Comparison of ENCODE assay signal across 17 cellular contexts in the genomic region with DNA sequence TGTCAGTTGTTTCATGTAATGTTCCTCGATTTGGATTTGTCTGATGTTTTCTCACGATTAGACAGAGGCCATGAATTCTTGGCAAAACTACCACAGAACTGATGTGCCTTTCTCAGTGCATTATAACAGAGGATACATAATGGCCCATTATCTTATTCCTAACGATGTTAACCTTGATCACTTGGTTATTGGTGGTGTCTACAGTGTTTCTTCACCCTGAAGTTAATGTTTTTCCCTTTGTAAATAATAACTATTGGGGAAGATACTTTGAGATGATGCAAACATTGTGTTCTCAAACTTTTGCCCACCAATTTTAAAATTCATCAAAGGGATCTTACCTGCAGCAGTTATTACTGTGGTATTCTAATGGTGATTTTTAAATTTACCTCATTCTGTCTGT. TPM values are rescaled to one million over a fixed set of nuclear protein-coding genes. Genes with fewer than 3 reads are reported as not detected.
DNase-seq lines count a peak whose midpoint lies in the region; ATAC-seq and TF ChIP-seq lines count a peak whose summit lies in the region.
"Had no signal": no experiment of that assay in that cellular context is flagged by ENCODE, and none has a peak within 500 bp of the region (broad histone marks: within the 10 kb centered on the region; RNA-seq: fewer than 3 reads in every experiment).

No MANE protein-coding gene starts in this region.

- H3K4me1 ChIP-seq in adrenal gland (replicated peaks in 1 of 2): peaks cover 15 to 32% of the 10 kb centered on the region in 2 donors

- peak overlapping the region; percentile 29 for H3K27ac Mint-ChIP-seq in activated naive CD8-positive, alpha-beta T cell
- no peak overlapping the region for H3K27ac Mint-ChIP-seq in activated naive CD8-positive, alpha-beta T cell treated with anti-CD3 and anti-CD28 coated beads, Interleukin-2, amount 50 U/mL, for 24 hours
- peak overlapping the region; percentile 6 for H3K27ac Mint-ChIP-seq in T-helper 17 cell
- peak overlapping the region; percentile 22 for H3K27ac Mint-ChIP-seq in chondrocyte (ENCODE audit: unreplicated experiment)
- peak overlapping the region; percentile 7 for H3K27ac Mint-ChIP-seq in mesothelial cell of epicardium
- no peak overlapping the region for H3K27ac Mint-ChIP-seq in activated CD4-positive, alpha-beta T cell treated with anti-CD3 and anti-CD28 coated beads, Interleukin-2, amount 10 ng/mL, durations not matched to agents 7 days and 5 days
- H3K27ac Mint-ChIP-seq: CD4-positive, CD25-positive, alpha-beta regulatory T cell; GM23338 had no signal

- no peaks in the 10 kb centered on the region for H3K27me3 Mint-ChIP-seq in activated naive CD8-positive, alpha-beta T cell
- H3K27me3 Mint-ChIP-seq in activated naive CD8-positive, alpha-beta T cell treated with anti-CD3 and anti-CD28 coated beads, Interleukin-2, amount 50 U/mL, for 24 hours: no peaks in the 10 kb centered on the region
- H3K27me3 Mint-ChIP-seq in T-helper 17 cell (no peaks in the 10 kb centered on the region), chondrocyte (ENCODE audit: low read depth) (no peaks in the 10 kb centered on the region), mesothelial cell of epicardium (ENCODE audit: low read depth) (no peaks in the 10 kb centered on the region)
- H3K27me3 Mint-ChIP-seq in activated CD4-positive, alpha-beta T cell treated with anti-CD3 and anti-CD28 coated beads, Interleukin-2, amount 10 ng/mL, durations not matched to agents 7 days and 5 days: no peaks in the 10 kb centered on the region
- H3K27me3 Mint-ChIP-seq: CD4-positive, CD25-positive, alpha-beta regulatory T cell had no signal

- no peaks in the 10 kb centered on the region for H3K9me3 Mint-ChIP-seq in activated naive CD8-positive, alpha-beta T cell (ENCODE audit: low read depth)
- no peaks in the 10 kb centered on the region for H3K9me3 Mint-ChIP-seq in activated naive CD8-positive, alpha-beta T cell treated with anti-CD3 and anti-CD28 coated beads, Interleukin-2, amount 50 U/mL, for 24 hours
- no peaks in the 10 kb centered on the region for H3K9me3 Mint-ChIP-seq in chondrocyte (ENCODE audit: low read depth)
- H3K9me3 Mint-ChIP-seq in mesothelial cell of epicardium: no peaks in the 10 kb centered on the region
- H3K9me3 Mint-ChIP-seq in activated CD4-positive, alpha-beta T cell treated with anti-CD3 and anti-CD28 coated beads, Interleukin-2, amount 10 ng/mL, durations not matched to agents 7 days and 5 days: no peaks in the 10 kb centered on the region
- H3K9me3 Mint-ChIP-seq: CD4-positive, CD25-positive, alpha-beta regulatory T cell; GM23338 had no signal

- H3K36me3 Mint-ChIP-seq in activated naive CD8-positive, alpha-beta T cell: peaks cover 7% of the 10 kb centered on the region
- peaks cover 4% of the 10 kb centered on the region for H3K36me3 Mint-ChIP-seq in activated naive CD8-positive, alpha-beta T cell treated with anti-CD3 and anti-CD28 coated beads, Interleukin-2, amount 50 U/mL, for 24 hours (ENCODE audit: low read depth)
- H3K36me3 Mint-ChIP-seq in T-helper 17 cell (ENCODE audit: low read depth) (no peaks in the 10 kb centered on the region), chondrocyte (ENCODE audit: low read depth) (no peaks in the 10 kb centered on the region), mesothelial cell of epicardium (peaks cover 7% of the 10 kb centered on the region)
- H3K36me3 Mint-ChIP-seq in activated CD4-positive, alpha-beta T cell treated with anti-CD3 and anti-CD28 coated beads, Interleukin-2, amount 10 ng/mL, durations not matched to agents 7 days and 5 days (ENCODE audit: low read depth): peaks cover 15% of the 10 kb centered on the region

- CTCF ChIA-PET in activated CD4-positive, alpha-beta T cell treated with anti-CD3 and anti-CD28 coated beads, Interleukin-2, amount 10 ng/mL, durations not matched to agents 7 days and 5 days (lab: Charles Lee): interaction anchor here (0.6 kb wide), 1 partner anchor 15 kb away, joined by 5 read pairs; no protein-coding TSS in a partner anchor

- no peak for DNase-seq in activated naive CD8-positive, alpha-beta T cell treated with anti-CD3 and anti-CD28 coated beads, Interleukin-2, amount 50 U/mL, for 24 hours
- DNase-seq in T-helper 17 cell (no peak), chondrocyte (ENCODE audit: low spot score) (no peak), mesothelial cell of epicardium (ENCODE audit: low spot score in 2 of 2, unreplicated experiment in 2 of 2) (no peak), ureter (ENCODE audit: low spot score) (no peak), adrenal gland (no peak)
- DNase-seq in activated CD4-positive, alpha-beta T cell treated with anti-CD3 and anti-CD28 coated beads, Interleukin-2, amount 10 ng/mL, durations not matched to agents 7 days and 5 days: no peak
- DNase-seq: 8988T; ACHN; CD4-positive, CD25-positive, alpha-beta regulatory T cell; DMS153; DMS79 treated with DMSO at 0.1 percent for 48 hours; EL; H7 had no signal

- WGBS in adrenal gland, 4 donors: 35 to 51% (median 43%) methylated on average over 3 of the region's 3 CpGs

- no peak for TF ChIP-seq CTCF in chondrocyte (IDR thresholded peaks at IDR 0.05)
- TF ChIP-seq CTCF in mesothelial cell of epicardium (IDR thresholded peaks at IDR 0.05; ENCODE audit: unreplicated experiment): no peak
- TF ChIP-seq CTCF in adrenal gland (IDR thresholded peaks at IDR 0.05): no peak

- H3K36me3 ChIP-seq in adrenal gland (replicated peaks in 1 of 2): no peaks in the 10 kb centered on the region

- POLR2A ChIA-PET in activated CD4-positive, alpha-beta T cell treated with anti-CD3 and anti-CD28 coated beads, Interleukin-2, amount 10 ng/mL, durations not matched to agents 7 days and 5 days (lab: Charles Lee): no interaction called here

- no peak overlapping the region for H3K4me3 ChIP-seq in adrenal gland
- H3K4me3 ChIP-seq: BLaER1 treated with 17β-estradiol and CSF1 and Interleukin-3, amounts not matched to agents 10 nM and 100 nM; GM23338 had no signal

- no peak overlapping the region for H3K4me3 Mint-ChIP-seq in activated naive CD8-positive, alpha-beta T cell
- no peak overlapping the region for H3K4me3 Mint-ChIP-seq in activated naive CD8-positive, alpha-beta T cell treated with anti-CD3 and anti-CD28 coated beads, Interleukin-2, amount 50 U/mL, for 24 hours
- H3K4me3 Mint-ChIP-seq in T-helper 17 cell: no peak overlapping the region
- no peak overlapping the region for H3K4me3 Mint-ChIP-seq in chondrocyte (ENCODE audit: unreplicated experiment)
- no peak overlapping the region for H3K4me3 Mint-ChIP-seq in mesothelial cell of epicardium
- no peak overlapping the region for H3K4me3 Mint-ChIP-seq in activated CD4-positive, alpha-beta T cell treated with anti-CD3 and anti-CD28 coated beads, Interleukin-2, amount 10 ng/mL, durations not matched to agents 7 days and 5 days
- H3K4me3 Mint-ChIP-seq: CD4-positive, CD25-positive, alpha-beta regulatory T cell; GM23338 had no signal

- H3K9me3 ChIP-seq in T-helper 17 cell (ENCODE audit: control insufficient read depth, low read length, poor library complexity, severe bottlenecking) (no peaks in the 10 kb centered on the region), adrenal gland (replicated peaks in 1 of 3) (no peaks in the 10 kb centered on the region)

- H3K27me3 ChIP-seq in adrenal gland: no peaks in the 10 kb centered on the region
- H3K27me3 ChIP-seq: BLaER1 treated with 17β-estradiol and CSF1 and Interleukin-3, amounts not matched to agents 10 nM and 100 nM had no signal

- no peak for TF ChIP-seq POLR2A in adrenal gland (IDR thresholded peaks at IDR 0.05)

- peak overlapping the region in 1 of 5 donors; percentile 1 for H3K27ac ChIP-seq in adrenal gland
- H3K27ac ChIP-seq: BLaER1 treated with 17β-estradiol and CSF1 and Interleukin-3, amounts not matched to agents 10 nM and 100 nM had no signal

- ATAC-seq in activated naive CD8-positive, alpha-beta T cell treated with anti-CD3 and anti-CD28 coated beads, Interleukin-2, amount 50 U/mL, for 24 hours: no peak
- ATAC-seq in T-helper 17 cell: no peak
- ATAC-seq: GM23338 had no signal

- intact Hi-C loops in adrenal gland (cut with DNase I): no loop called here

- peaks cover 51% of the 10 kb centered on the region for H3K4me1 Mint-ChIP-seq in activated naive CD8-positive, alpha-beta T cell (ENCODE audit: low read depth)
- H3K4me1 Mint-ChIP-seq in activated naive CD8-positive, alpha-beta T cell treated with anti-CD3 and anti-CD28 coated beads, Interleukin-2, amount 50 U/mL, for 24 hours: peaks cover 29% of the 10 kb centered on the region
- peaks cover 47% of the 10 kb centered on the region for H3K4me1 Mint-ChIP-seq in T-helper 17 cell
- peaks cover 59% of the 10 kb centered on the region for H3K4me1 Mint-ChIP-seq in chondrocyte (ENCODE audit: low read depth)
- peaks cover 7% of the 10 kb centered on the region for H3K4me1 Mint-ChIP-seq in mesothelial cell of epicardium
- H3K4me1 Mint-ChIP-seq in activated CD4-positive, alpha-beta T cell treated with anti-CD3 and anti-CD28 coated beads, Interleukin-2, amount 10 ng/mL, durations not matched to agents 7 days and 5 days: peaks cover 26% of the 10 kb centered on the region

RNA-seq across cellular contexts. Expression of a gene that starts 13.1 kb away (rescaled TPM):
- total RNA-seq in T-helper 17 cell (10 to 100 TPM; 63.8 to 70.3 TPM), chondrocyte (173 to 188 TPM (median 185 TPM) in 3 replicates), mesothelial cell of epicardium (66.3 to 74.8 TPM (median 68.4 TPM) in 3 replicates), ureter (121 TPM), adrenal gland (100 to 1,000 TPM; 107 to 283 (median 143) TPM)
- polyA plus RNA-seq in adrenal gland: 100 to 1,000 TPM in 1 of 3 donors, 10 to 100 TPM in 2; 27.8 to 277 (median 40.5) TPM
- total RNA-seq in activated CD4-positive, alpha-beta T cell treated with anti-CD3 and anti-CD28 coated beads, Interleukin-2, amount 10 ng/mL, durations not matched to agents 7 days and 5 days: 10 to 100 TPM; 82.1 to 83.8 TPM

RNA-seq across cellular contexts. Expression of a gene that starts 39.9 kb away (rescaled TPM):
- 10 to 100 TPM; 14.8 to 23.7 TPM for total RNA-seq in T-helper 17 cell
- 21.2 to 29.8 TPM (median 25.8 TPM) in 3 replicates for total RNA-seq in chondrocyte
- total RNA-seq in mesothelial cell of epicardium: 25.2 to 29.3 TPM (median 27.0 TPM) in 3 replicates
- 39.4 TPM for total RNA-seq in ureter
- total RNA-seq in adrenal gland: 10 to 100 TPM; 13.6 to 42.6 (median 28.7) TPM
- polyA plus RNA-seq in adrenal gland: 10 to 100 TPM; 31.7 to 59.5 (median 32.3) TPM
- total RNA-seq in activated CD4-positive, alpha-beta T cell treated with anti-CD3 and anti-CD28 coated beads, Interleukin-2, amount 10 ng/mL, durations not matched to agents 7 days and 5 days: 10 to 100 TPM; 50.5 to 50.9 TPM

Comparison
In these comparisons a context has a peak if more than half of its experiments do, and no peak if none do; other contexts are left out.
1. H3K27ac Mint-ChIP-seq: peak in activated naive CD8-positive, alpha-beta T cell (single experiment), T-helper 17 cell (single experiment), chondrocyte (single experiment) and mesothelial cell of epicardium (single experiment); none in activated naive CD8-positive, alpha-beta T cell treated with anti-CD3 and anti-CD28 coated beads, Interleukin-2, amount 50 U/mL, for 24 hours (single experiment) and activated CD4-positive, alpha-beta T cell treated with anti-CD3 and anti-CD28 coated beads, Interleukin-2, amount 10 ng/mL, durations not matched to agents 7 days and 5 days (single experiment).